Comparison of ENCODE assay signal across 8 cellular contexts in the genomic region with DNA sequence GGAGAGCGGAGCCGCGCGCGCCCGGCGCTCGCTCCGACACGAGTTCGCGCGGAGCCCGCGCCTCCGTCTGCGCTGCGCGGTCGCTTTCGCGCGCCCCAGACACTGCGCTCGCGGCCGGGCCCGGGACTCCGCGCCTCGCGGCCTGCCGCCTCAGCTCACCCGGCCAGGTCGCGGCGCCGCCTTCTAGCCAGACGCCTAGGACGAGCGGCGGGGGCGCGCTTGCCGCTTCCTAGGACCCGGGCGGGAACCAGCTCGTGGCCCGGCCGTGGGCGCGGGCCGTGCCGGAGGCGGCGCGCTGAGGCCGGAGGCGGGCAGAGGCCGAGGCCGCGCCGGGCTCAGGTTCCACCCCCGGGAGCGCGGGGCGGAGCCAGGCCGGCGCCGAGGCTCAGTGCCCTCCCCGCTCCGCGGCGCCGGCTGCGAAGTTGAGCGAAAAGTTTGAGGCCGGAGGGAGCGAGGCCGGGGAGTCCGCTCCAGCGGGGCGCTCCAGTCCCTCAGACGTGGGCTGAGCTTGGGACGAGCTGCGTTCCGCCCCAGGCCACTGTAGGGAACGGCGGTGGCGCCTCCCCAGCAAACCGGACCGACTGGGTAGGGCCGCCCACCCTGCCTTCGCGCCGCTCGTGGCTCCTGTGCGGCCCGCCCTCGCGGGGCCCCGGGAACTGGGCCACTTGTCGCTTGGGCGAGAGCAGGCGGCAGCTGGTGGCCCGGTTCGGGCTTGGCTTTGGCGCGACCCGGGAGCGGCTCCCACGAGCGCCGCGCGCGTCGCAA. TPM values are rescaled to one million over a fixed set of nuclear protein-coding genes. Genes with fewer than 3 reads are reported as not detected.
DNase-seq lines count a peak whose midpoint lies in the region; ATAC-seq and TF ChIP-seq lines count a peak whose summit lies in the region.

A gene with protein sequence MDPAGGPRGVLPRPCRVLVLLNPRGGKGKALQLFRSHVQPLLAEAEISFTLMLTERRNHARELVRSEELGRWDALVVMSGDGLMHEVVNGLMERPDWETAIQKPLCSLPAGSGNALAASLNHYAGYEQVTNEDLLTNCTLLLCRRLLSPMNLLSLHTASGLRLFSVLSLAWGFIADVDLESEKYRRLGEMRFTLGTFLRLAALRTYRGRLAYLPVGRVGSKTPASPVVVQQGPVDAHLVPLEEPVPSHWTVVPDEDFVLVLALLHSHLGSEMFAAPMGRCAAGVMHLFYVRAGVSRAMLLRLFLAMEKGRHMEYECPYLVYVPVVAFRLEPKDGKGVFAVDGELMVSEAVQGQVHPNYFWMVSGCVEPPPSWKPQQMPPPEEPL (plus strand): TSS at position 388 of the 765 bp plus-strand sequence. CDS start 1,036 bp downstream, outside the sequence.

- no peak for TF ChIP-seq CTCF in AG04449 (IDR thresholded peaks at IDR 0.05; ENCODE audit: insufficient read depth, low read length, missing control alignments)
- TF ChIP-seq CTCF in RWPE1 (conservative IDR thresholded peaks at IDR 0.05; ENCODE audit: low read depth): no peak
- no peak for TF ChIP-seq CTCF in glutamatergic neuron (IDR thresholded peaks at IDR 0.05; ENCODE audit: partially characterized antibody, unreplicated experiment)

- H3K36me3 Mint-ChIP-seq in activated naive CD4-positive, alpha-beta T cell treated with anti-CD3 and anti-CD28 coated beads, Interleukin-2, amount 50 U/mL, for 72 hours: no peaks in the 10 kb centered on the region
- no peaks in the 10 kb centered on the region for H3K36me3 Mint-ChIP-seq in glutamatergic neuron (ENCODE audit: unreplicated experiment)

- H3K9me3 ChIP-seq in trophoblast cell (ENCODE audit: insufficient read depth, low read depth, low read length): no peaks in the 10 kb centered on the region

- H3K4me1 Mint-ChIP-seq in glutamatergic neuron (ENCODE audit: low read depth, unreplicated experiment): peaks cover 6% of the 10 kb centered on the region

- H3K27me3 Mint-ChIP-seq in glutamatergic neuron (ENCODE audit: unreplicated experiment): peaks cover 16% of the 10 kb centered on the region

- WGBS in trophoblast cell (ENCODE audit: extremely low coverage, insufficient coverage, insufficient read length): no CpG with 5 or more reads among the region's 118 CpGs
- WGBS in urinary bladder: under 1% methylated on average over 118 of the region's 118 CpGs

- H3K79me1 ChIP-seq in trophoblast cell (ENCODE audit: low read length): peaks cover 41% of the 10 kb centered on the region

- H3K4me3 ChIP-seq in AG04449 (ENCODE audit: low read depth, low read length): peak within 1 kb of the TSS; percentile 76
- H3K4me3 ChIP-seq in trophoblast cell (ENCODE audit: low read depth, low read length): peak within 1 kb of the TSS; percentile 76
- peak within 1 kb of the TSS; percentile 56 for H3K4me3 ChIP-seq in urinary bladder (ENCODE audit: low read depth, low read length)

- DNase-seq in AG04449 (ENCODE audit: low read depth, low spot score) (no peak), RWPE1 (ENCODE audit: low spot score) (peak; percentile 88), glutamatergic neuron (peak; percentile 71), trophoblast cell (peak; percentile 84 to 91)
- peak; percentile 66 to 84 for DNase-seq in activated naive CD4-positive, alpha-beta T cell treated with anti-CD3 and anti-CD28 coated beads, Interleukin-2, amount 50 U/mL, for 72 hours (ENCODE audit: low spot score in 2 of 2)

- peak within 1 kb of the TSS; percentile 93 for H3K4me2 ChIP-seq in trophoblast cell (ENCODE audit: low read length)

- H4K8ac ChIP-seq in trophoblast cell (ENCODE audit: low read depth, low read length): peak within 1 kb of the TSS; percentile 78

- H3K27me3 ChIP-seq in trophoblast cell (ENCODE audit: insufficient read depth, low read length): no peaks in the 10 kb centered on the region

- peak within 1 kb of the TSS; percentile 76 for H2BK5ac ChIP-seq in trophoblast cell (ENCODE audit: low read depth, low read length, poor library complexity)

- peak within 1 kb of the TSS; percentile 79 for H2BK120ac ChIP-seq in trophoblast cell (ENCODE audit: insufficient read depth, low read length, poor library complexity)

- CTCF ChIA-PET in AG04449 (lab: Yijun Ruan, JAX): interaction anchor here (0.6 to 32.3 kb wide), 23 partner anchors 8 to 479 kb away, joined by 3 to 851 read pairs (median 7); a partner anchor contains a TSS
- CTCF ChIA-PET in RWPE1 (lab: Yijun Ruan, JAX): interaction anchor here (0.7 to 3.0 kb wide), 14 partner anchors 9 to 322 kb away, joined by 3 to 30 read pairs (median 5); no protein-coding TSS in a partner anchor

- ATAC-seq in GM18907 (IDR thresholded peaks at IDR 0.05; ENCODE audit: unreplicated experiment): peak; percentile 50
- ATAC-seq in HG03439 (IDR thresholded peaks at IDR 0.05; ENCODE audit: unreplicated experiment): peak; percentile 41
- peak; percentile 66 to 76 for ATAC-seq in activated naive CD4-positive, alpha-beta T cell treated with anti-CD3 and anti-CD28 coated beads, Interleukin-2, amount 50 U/mL, for 72 hours

- peak within 1 kb of the TSS; percentile 96 for H3K27ac ChIP-seq in RWPE1
- H3K27ac ChIP-seq in trophoblast cell (ENCODE audit: low read depth, low read length): peak within 1 kb of the TSS; percentile 97
- peak within 1 kb of the TSS; percentile 63 for H3K27ac ChIP-seq in urinary bladder (ENCODE audit: low read depth)

- peak within 1 kb of the TSS; percentile 68 for H3K4ac ChIP-seq in trophoblast cell (ENCODE audit: low read depth, low read length)

- H3K36me3 ChIP-seq in trophoblast cell (ENCODE audit: control insufficient read depth in 1 of 2, insufficient read depth in 2 of 2, low read length in 2 of 2): peaks cover 13 to 14% of the 10 kb centered on the region in 2 experiments
- H3K36me3 ChIP-seq in urinary bladder (ENCODE audit: insufficient read depth): no peaks in the 10 kb centered on the region

- H3K4me1 ChIP-seq in trophoblast cell (ENCODE audit: control insufficient read depth in 1 of 2, insufficient read depth in 2 of 2, low read length in 2 of 2) (peaks cover 26 to 33% of the 10 kb centered on the region in 2 experiments), urinary bladder (ENCODE audit: insufficient read depth) (no peaks in the 10 kb centered on the region)

- H3K27ac Mint-ChIP-seq in activated naive CD4-positive, alpha-beta T cell treated with anti-CD3 and anti-CD28 coated beads, Interleukin-2, amount 50 U/mL, for 72 hours: peak within 1 kb of the TSS; percentile 92 to 96
- no peak within 1 kb of the TSS for H3K27ac Mint-ChIP-seq in glutamatergic neuron (ENCODE audit: unreplicated experiment)

- peak within 1 kb of the TSS; percentile 88 for H4K91ac ChIP-seq in trophoblast cell (ENCODE audit: low read depth, low read length)

- H3K9ac ChIP-seq in trophoblast cell (ENCODE audit: low read length): peak within 1 kb of the TSS; percentile 84

- peaks cover 20% of the 10 kb centered on the region for H3K79me2 ChIP-seq in trophoblast cell (ENCODE audit: control insufficient read depth, insufficient read depth, low read length, poor library complexity)

- peak within 1 kb of the TSS; percentile 61 for H2AFZ ChIP-seq in trophoblast cell (ENCODE audit: insufficient read depth, low read length, poor library complexity)

- H2AK5ac ChIP-seq in trophoblast cell (ENCODE audit: low read length): peak within 1 kb of the TSS; percentile 69

- no peaks in the 10 kb centered on the region for H3K9me3 Mint-ChIP-seq in activated naive CD4-positive, alpha-beta T cell treated with anti-CD3 and anti-CD28 coated beads, Interleukin-2, amount 50 U/mL, for 72 hours
- H3K9me3 Mint-ChIP-seq in glutamatergic neuron (ENCODE audit: unreplicated experiment): peaks cover 6% of the 10 kb centered on the region

- H3K14ac ChIP-seq in trophoblast cell (ENCODE audit: low read length): peak within 1 kb of the TSS; percentile 78

- H3K18ac ChIP-seq in trophoblast cell (ENCODE audit: low read length): peak within 1 kb of the TSS; percentile 91

- H3K4me3 Mint-ChIP-seq in glutamatergic neuron (ENCODE audit: unreplicated experiment): peak within 1 kb of the TSS; percentile 89

- peak within 1 kb of the TSS; percentile 60 for H4K12ac ChIP-seq in trophoblast cell (ENCODE audit: low read depth, low read length)

- no peak within 1 kb of the TSS for H3K23ac ChIP-seq in trophoblast cell (ENCODE audit: low read length)

- POLR2A ChIA-PET in AG04449 (lab: Yijun Ruan, JAX): interaction anchor here (0.5 to 6.0 kb wide), 4 partner anchors 11 to 32 kb away, joined by 3 to 47 read pairs (median 21); a partner anchor contains a TSS
- POLR2A ChIA-PET in RWPE1 (lab: Yijun Ruan, JAX; ENCODE audit: low non-redundant PET): interaction anchor here (0.5 to 2.4 kb wide), 5 partner anchors 14 to 733 kb away, joined by 3 to 12 read pairs (median 10); a partner anchor contains a TSS

- peak within 1 kb of the TSS; percentile 70 for H2BK12ac ChIP-seq in trophoblast cell (ENCODE audit: low read length)

RNA-seq across cellular contexts. Expression of the gene that starts here (rescaled TPM):
- total RNA-seq in activated naive CD4-positive, alpha-beta T cell treated with anti-CD3 and anti-CD28 coated beads, Interleukin-2, amount 50 U/mL, for 72 hours: 10 to 100 TPM in 1 of 2 donors, 1 to 10 TPM in 1; 7.1 to 11.9 TPM
- 3.1 TPM for total RNA-seq in glutamatergic neuron (ENCODE audit: unreplicated experiment)
- 22.4 and 23.4 TPM in 2 replicates for polyA plus RNA-seq in trophoblast cell (2013)
- total RNA-seq in urinary bladder: 3.8 TPM
- 12.6 TPM for polyA plus RNA-seq in urinary bladder
